8 cellular contexts compared by ENCODE assay signal in the genomic region with DNA sequence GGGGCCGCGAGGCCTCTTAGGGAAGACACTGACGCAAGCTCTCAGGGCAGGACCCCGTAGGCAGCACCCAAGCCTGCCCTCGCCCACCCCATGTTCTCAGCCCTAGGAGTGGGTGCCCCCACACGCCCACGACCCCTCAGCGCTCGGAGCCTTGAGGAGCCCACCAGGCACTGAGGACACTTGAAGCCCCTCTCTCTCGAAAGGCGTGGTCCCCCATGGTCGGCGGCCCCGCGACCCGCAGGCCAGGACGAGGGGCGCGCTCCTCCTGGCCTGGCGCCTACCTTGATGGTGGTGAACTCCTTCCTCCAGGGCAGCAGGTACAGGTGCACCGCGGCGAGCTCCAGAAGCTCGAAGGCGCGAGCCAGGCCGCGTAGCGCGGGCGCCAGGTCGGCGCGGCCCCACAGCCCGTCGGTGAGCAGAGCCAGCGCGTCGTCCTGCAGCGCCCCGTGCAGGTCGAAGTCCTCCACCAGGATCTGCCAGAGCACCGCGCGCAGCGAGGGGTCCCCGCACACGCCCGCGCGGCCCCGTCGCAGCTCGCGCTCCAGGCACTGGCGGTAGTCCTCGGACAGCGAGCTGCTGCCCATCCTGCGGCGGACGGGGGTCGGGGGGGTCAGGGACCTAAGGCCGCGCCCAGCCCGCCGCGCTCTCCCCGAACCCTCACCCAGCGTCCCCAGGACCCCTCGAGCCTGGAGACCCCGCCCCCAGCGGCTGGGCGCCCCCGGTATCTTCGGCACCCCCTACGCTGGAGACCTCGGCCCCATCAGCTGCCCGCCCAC. TPM values are rescaled to one million over a fixed set of nuclear protein-coding genes. Genes with fewer than 3 reads are reported as not detected.
DNase-seq lines count a peak whose midpoint lies in the region; ATAC-seq lines count a peak whose summit lies in the region.

No MANE protein-coding gene starts in this region.

- H3K9me3 Mint-ChIP-seq in stimulated activated effector memory CD8-positive, alpha-beta T cell treated with anti-CD3 and anti-CD28 coated beads, Interleukin-12 subunit alpha, Interleukin-12 subunit beta, amount 100 ng/mL, for 72 hours = no peaks in the 10 kb centered on the region

- no peaks in the 10 kb centered on the region for H3K9me3 ChIP-seq in HUES64 (ENCODE audit: insufficient read depth, low read depth, low read length)

- peaks cover 26% of the 10 kb centered on the region for H3K4me1 Mint-ChIP-seq in stimulated activated effector memory CD8-positive, alpha-beta T cell treated with anti-CD3 and anti-CD28 coated beads, Interleukin-12 subunit alpha, Interleukin-12 subunit beta, amount 100 ng/mL, for 72 hours

- H3K27ac ChIP-seq in HUES64 (ENCODE audit: low read depth, low read length) (peak overlapping the region; percentile 74; the same call in 1 of the 2 replicates), layer of hippocampus (ENCODE audit: low read depth, low read length) (peak overlapping the region; percentile 92)

- peak overlapping the region; percentile 54 for H3K9ac ChIP-seq in HUES64 (ENCODE audit: low read depth, low read length)

- peak overlapping the region; percentile 64 for H3K4me3 Mint-ChIP-seq in stimulated activated effector memory CD8-positive, alpha-beta T cell treated with anti-CD3 and anti-CD28 coated beads, Interleukin-12 subunit alpha, Interleukin-12 subunit beta, amount 100 ng/mL, for 72 hours

- peak overlapping the region; percentile 54 for H3K27ac Mint-ChIP-seq in stimulated activated effector memory CD8-positive, alpha-beta T cell treated with anti-CD3 and anti-CD28 coated beads, Interleukin-12 subunit alpha, Interleukin-12 subunit beta, amount 100 ng/mL, for 72 hours

- H3K36me3 Mint-ChIP-seq in stimulated activated effector memory CD8-positive, alpha-beta T cell treated with anti-CD3 and anti-CD28 coated beads, Interleukin-12 subunit alpha, Interleukin-12 subunit beta, amount 100 ng/mL, for 72 hours = peaks cover 16% of the 10 kb centered on the region

- H3K4me3 ChIP-seq in HUES64 (ENCODE audit: low read length) = peak overlapping the region; percentile 87

- peaks cover 3% of the 10 kb centered on the region; the same call in 1 of the 2 replicates for H3K27me3 ChIP-seq in HUES64 (ENCODE audit: insufficient read depth, low read length)
- no peaks in the 10 kb centered on the region for H3K27me3 ChIP-seq in layer of hippocampus (ENCODE audit: control insufficient read depth, insufficient read depth, low read length)

- ATAC-seq in stimulated activated effector memory CD8-positive, alpha-beta T cell treated with anti-CD3 and anti-CD28 coated beads, Interleukin-12 subunit alpha, Interleukin-12 subunit beta, amount 100 ng/mL, for 72 hours = peak; percentile 58

- H3K4me1 ChIP-seq in HUES64 (ENCODE audit: insufficient read depth, low read length) = peaks cover 6% of the 10 kb centered on the region; the same call in 1 of the 2 replicates

- H3K36me3 ChIP-seq in HUES64 (ENCODE audit: insufficient read depth, low read length) = peaks cover 19% of the 10 kb centered on the region; the same call in 1 of the 2 replicates

- 3% methylated on average over 78 of the region's 78 CpGs for WGBS in HUES64

- DNase-seq in NCI-H1417 (lab: John Stamatoyannopoulos, UW) = peak; percentile 46 to 67 (median 62)
- DNase-seq in NCI-H1417 treated with DMSO at 0.1 percent for 48 hours (lab: John Stamatoyannopoulos, UW) = no peak
- DNase-seq in T-helper 22 cell (ENCODE audit: low read depth) = peak; percentile 36
- DNase-seq in central memory CD4-positive, alpha-beta T cell = peak; percentile 62
- DNase-seq in stimulated activated effector memory CD8-positive, alpha-beta T cell treated with anti-CD3 and anti-CD28 coated beads, Interleukin-12 subunit alpha, Interleukin-12 subunit beta, amount 100 ng/mL, for 72 hours (ENCODE audit: low spot score in 2 of 2) = peak in 1 of 2 donors; percentile 77
- no peak for DNase-seq in NK-92 (lab: John Stamatoyannopoulos, UW; ENCODE audit: unreplicated experiment)

RNA-seq across cellular contexts. Expression of a gene that starts 0.7 kb away (rescaled TPM):
- 5.8 TPM for polyA plus RNA-seq in HUES64 (2013, experiment 1 of 2)
- 5.8 TPM for polyA plus RNA-seq in HUES64 (2013, experiment 2 of 2)

RNA-seq across cellular contexts. Expression of a gene that starts 14.3 kb away (rescaled TPM):
- polyA plus RNA-seq in HUES64 (2013, experiment 1 of 2) = 48.4 TPM
- polyA plus RNA-seq in HUES64 (2013, experiment 2 of 2) = 54.0 TPM

RNA-seq across cellular contexts. Expression of a gene that starts 19.9 kb away (rescaled TPM):
- polyA plus RNA-seq in HUES64 (2013, experiment 1 of 2) = 3.5 TPM
- 7.5 TPM for polyA plus RNA-seq in HUES64 (2013, experiment 2 of 2)

RNA-seq across cellular contexts. Expression of a gene that starts 20.5 kb away (rescaled TPM):
- polyA plus RNA-seq in HUES64 (2013, experiment 1 of 2) = 4.1 TPM
- polyA plus RNA-seq in HUES64 (2013, experiment 2 of 2) = 7.2 TPM

RNA-seq across cellular contexts. Expression of a gene that starts 43.2 kb away (rescaled TPM):
- polyA plus RNA-seq in HUES64 (2013, experiment 1 of 2) = 14.7 TPM
- polyA plus RNA-seq in HUES64 (2013, experiment 2 of 2) = 18.6 TPM

Comparison
In these comparisons a context has a peak if more than half of its experiments do, and no peak if none do; other contexts are left out.
1. DNase-seq: peak in NCI-H1417 (3 of 3), T-helper 22 cell (single experiment) and central memory CD4-positive, alpha-beta T cell (single experiment); none in NCI-H1417 treated with DMSO at 0.1 percent for 48 hours (single experiment) and NK-92 (single experiment).